Comparison of ENCODE assay signal across 17 cellular contexts in the genomic region with DNA sequence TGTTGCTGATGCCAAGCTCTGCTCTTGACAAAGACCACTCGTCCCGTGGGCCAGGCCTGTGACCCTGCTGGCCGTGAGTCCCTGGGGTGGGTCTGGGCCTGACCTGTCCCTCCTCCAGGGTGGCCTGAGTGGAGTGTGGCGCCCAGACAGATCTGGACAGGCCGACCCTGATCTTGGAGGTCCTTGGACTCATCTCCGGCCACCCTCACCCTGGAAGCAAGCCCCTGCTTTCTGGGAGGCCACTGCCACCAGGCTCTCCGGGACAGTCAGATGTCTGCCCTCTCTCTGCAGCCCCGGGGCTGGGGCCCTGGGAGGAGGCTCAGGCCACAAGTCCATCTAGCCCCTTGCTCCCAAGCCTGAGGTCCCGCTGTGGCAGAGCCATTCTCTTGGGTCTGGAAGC. TPM values are rescaled to one million over a fixed set of nuclear protein-coding genes. Genes with fewer than 3 reads are reported as not detected.
DNase-seq lines count a peak whose midpoint lies in the region; ATAC-seq, FAIRE-seq and TF ChIP-seq lines count a peak whose summit lies in the region.
"Had no signal": no experiment of that assay in that cellular context is flagged by ENCODE, and none has a peak within 500 bp of the region (broad histone marks: within the 10 kb centered on the region; RNA-seq: fewer than 3 reads in every experiment).

No MANE protein-coding gene starts in this region.

- peak overlapping the region; percentile 16 for H2AK9ac ChIP-seq in IMR-90 (replicated peaks; ENCODE audit: low read depth, low read length, poor library complexity)

- H3K27me3 ChIP-seq in H7 (ENCODE audit: control insufficient read depth, insufficient read depth, low read length): peaks cover 2% of the 10 kb centered on the region; the same call in 1 of the 2 replicates
- peaks cover 43% of the 10 kb centered on the region for H3K27me3 ChIP-seq in IMR-90 (ENCODE audit: control insufficient read depth, insufficient read depth, low read length)
- peaks cover 0 to 4% (median 3%) of the 10 kb centered on the region in 4 experiments; a peak in 4 of 7 replicates for H3K27me3 ChIP-seq in H1 (replicated peaks in 1 of 4; ENCODE audit: control insufficient read depth in 3 of 4, extremely low read depth in 1 of 4, insufficient read depth in 3 of 4, low read length in 3 of 4)
- peaks cover 2 to 67% (median 14%) of the 10 kb centered on the region in 3 experiments for H3K27me3 ChIP-seq in neuronal stem cell (ENCODE audit: control insufficient read depth in 3 of 3, insufficient read depth in 3 of 3, low read depth in 1 of 3, low read length in 3 of 3)
- H3K27me3 ChIP-seq: BLaER1 treated with 17β-estradiol and CSF1 and Interleukin-3, amounts not matched to agents 10 nM and 100 nM had no signal

- H4K91ac ChIP-seq in IMR-90 (ENCODE audit: insufficient read depth, low read depth, low read length): no peak overlapping the region
- H4K91ac ChIP-seq in H1 (replicated peaks; ENCODE audit: insufficient read length, low read length): no peak overlapping the region
- no peak overlapping the region for H4K91ac ChIP-seq in neuronal stem cell (ENCODE audit: low read depth, low read length, poor library complexity)

- H3K9me3 ChIP-seq in IMR-90 (ENCODE audit: control insufficient read depth, insufficient read depth, low read length) (0 out of 2 replicates have a peak, but pooled peaks cover under 1% of the 10 kb centered on the region), H1 (ENCODE audit: insufficient read depth in 2 of 2, low read depth in 1 of 2, low read length in 1 of 2) (no peaks in the 10 kb centered on the region), neuronal stem cell (replicated peaks in 1 of 2; ENCODE audit: control insufficient read depth in 2 of 2, insufficient read depth in 1 of 2, low read depth in 1 of 2, low read length in 2 of 2) (peaks cover 0 to 4% of the 10 kb centered on the region in 2 donors)
- H3K9me3 ChIP-seq: BLaER1 treated with 17β-estradiol and CSF1 and Interleukin-3, amounts not matched to agents 10 nM and 100 nM had no signal

- H2BK20ac ChIP-seq in IMR-90 (ENCODE audit: low read depth, low read length): no peak overlapping the region
- H2BK20ac ChIP-seq in H1 (ENCODE audit: low read length): peak overlapping the region; percentile 75

- no peak for ATAC-seq in IMR-90 (ENCODE audit: low read depth)
- ATAC-seq: CD8-positive, alpha-beta T cell; HepG2 had no signal

- H3K79me2 ChIP-seq in H1 (ENCODE audit: control insufficient read depth in 1 of 2, insufficient read depth in 2 of 2, low read length in 2 of 2): no peaks in the 10 kb centered on the region

- FAIRE-seq in H1 (lab: Jason Lieb, UNC): no peak
- FAIRE-seq: GM12891, H54, HepG2 had no signal

- dilution Hi-C loops in IMR-90 (cut with HindIII; ENCODE audit: low sequenced_read_pairs, unreplicated experiment): no loop called here

- H3K18ac ChIP-seq in IMR-90 (ENCODE audit: low read depth, low read length): no peak overlapping the region
- H3K18ac ChIP-seq in H1 (ENCODE audit: extremely low read depth, low read length): no peak overlapping the region; the same call in 1 of the 2 replicates
- peak overlapping the region; percentile 27 for H3K18ac ChIP-seq in neuronal stem cell (ENCODE audit: low read length)

- H3K9ac ChIP-seq in IMR-90 (ENCODE audit: low read depth, low read length): no peak overlapping the region
- no peak overlapping the region for H3K9ac ChIP-seq in H1 (replicated peaks in 1 of 4; ENCODE audit: extremely low read depth in 1 of 4, low read depth in 3 of 4, low read length in 3 of 4)
- no peak overlapping the region for H3K9ac ChIP-seq in neuronal stem cell (ENCODE audit: low read depth, low read length, poor library complexity)
- H3K9ac ChIP-seq: BLaER1 treated with 17β-estradiol and CSF1 and Interleukin-3, amounts not matched to agents 10 nM and 100 nM; GM23248 had no signal

- H2BK12ac ChIP-seq in H1 (ENCODE audit: low read depth, low read length): peak overlapping the region; percentile 89; the same call in 1 of the 2 replicates
- H2BK12ac ChIP-seq in neuronal stem cell (ENCODE audit: low read length): peak overlapping the region; percentile 35

- H3K4ac ChIP-seq in IMR-90 (ENCODE audit: low read depth, low read length): no peak overlapping the region
- H3K4ac ChIP-seq in H1 (replicated peaks; ENCODE audit: insufficient read length, low read depth, low read length): peak overlapping the region; percentile 19
- no peak overlapping the region for H3K4ac ChIP-seq in neuronal stem cell (ENCODE audit: low read length)

- H3K56ac ChIP-seq in IMR-90 (ENCODE audit: extremely low read depth, insufficient read depth, low read length) (no peak overlapping the region), H1 (replicated peaks; ENCODE audit: insufficient read length, low read depth, low read length) (no peak overlapping the region)

- no peak for TF ChIP-seq EP300 in H1 (IDR thresholded peaks at IDR 0.05; ENCODE audit: borderline replicate concordance in 1 of 2, low read depth in 2 of 2, low read length in 2 of 2)

- WGBS in IMR-90 (ENCODE audit: extremely low coverage in 2 of 2, insufficient read length in 1 of 2), 2 experiments: 66% methylated on average over 4 of the region's 9 CpGs; no CpG with 5 or more reads in 1 of the 2 experiments
- WGBS in H1 (ENCODE audit: extremely low coverage in 1 of 2, insufficient coverage in 1 of 2, insufficient read length in 1 of 2, insufficient replicate concordance in 2 of 2, low coverage in 1 of 2, low lambda C conversion rate in 2 of 2, missing lambda C conversion rate in 1 of 2), 2 experiments: 93% methylated on average over 9 of the region's 9 CpGs; no CpG with 5 or more reads in 1 of the 2 experiments
- no CpG with 5 or more reads among the region's 9 CpGs for WGBS in neuronal stem cell (ENCODE audit: extremely low coverage in 2 of 2, insufficient read length in 2 of 2, insufficient replicate concordance in 1 of 2), 2 donors

- H3K4me1 ChIP-seq in IMR-90 (ENCODE audit: control insufficient read depth, insufficient read depth, low read length) (no peaks in the 10 kb centered on the region), H1 (replicated peaks in 1 of 4; ENCODE audit: control insufficient read depth in 3 of 4, insufficient read depth in 4 of 4, low read length in 3 of 4) (peaks cover 0 to 29% (median 24%) of the 10 kb centered on the region in 4 experiments; a peak in 6 of 7 replicates), neuronal stem cell (ENCODE audit: control insufficient read depth in 2 of 2, insufficient read depth in 1 of 2, low read depth in 1 of 2, low read length in 2 of 2) (peaks cover 17 to 21% of the 10 kb centered on the region in 2 donors)

- no peak overlapping the region for H4K5ac ChIP-seq in IMR-90 (ENCODE audit: low read depth, low read length)
- no peak overlapping the region for H4K5ac ChIP-seq in H1 (ENCODE audit: insufficient read length, low read depth, low read length)

- H2BK120ac ChIP-seq in IMR-90 (ENCODE audit: low read depth, low read length) (no peak overlapping the region), H1 (replicated peaks; ENCODE audit: low read depth, low read length) (no peak overlapping the region), neuronal stem cell (ENCODE audit: low read depth, low read length) (no peak overlapping the region)

- H3K27ac ChIP-seq in IMR-90 (ENCODE audit: insufficient read depth, low read length) (no peak overlapping the region), H1 (ENCODE audit: low read depth, low read length) (no peak overlapping the region), neuronal stem cell (replicated peaks; ENCODE audit: low read length) (no peak overlapping the region)
- H3K27ac ChIP-seq: BLaER1 treated with 17β-estradiol and CSF1 and Interleukin-3, amounts not matched to agents 10 nM and 100 nM; GM23248 had no signal

- POLR2A ChIA-PET in IMR-90 (lab: Charles Lee; ENCODE audit: unreplicated experiment): no interaction called here
- POLR2A ChIA-PET in H1 (lab: Charles Lee; ENCODE audit: partially characterized antibody): interaction anchor here (0.6 kb wide), 1 partner anchor 36 kb away, joined by 4 read pairs; no protein-coding TSS in a partner anchor

- H3K79me1 ChIP-seq in IMR-90 (ENCODE audit: low read depth in 1 of 2, low read length in 2 of 2) (no peaks in the 10 kb centered on the region), H1 (ENCODE audit: low read depth, low read length) (no peaks in the 10 kb centered on the region), neuronal stem cell (ENCODE audit: low read depth, low read length) (peaks cover 1% of the 10 kb centered on the region)

- no peak overlapping the region for H2BK5ac ChIP-seq in IMR-90 (ENCODE audit: low read depth, low read length, poor library complexity, severe bottlenecking)
- 0 out of 2 replicates have a peak overlapping the region, but pooled peaks have one; percentile 19 for H2BK5ac ChIP-seq in H1 (ENCODE audit: low read depth, low read length)
- no peak overlapping the region for H2BK5ac ChIP-seq in neuronal stem cell (ENCODE audit: low read length)

- intact Hi-C loops in IMR-90 (cut with micrococcal nuclease): no loop called here

- H4K8ac ChIP-seq in IMR-90 (ENCODE audit: low read depth in 2 of 2, low read length in 2 of 2): no peak overlapping the region
- peak overlapping the region; percentile 22; the same call in 1 of the 2 replicates for H4K8ac ChIP-seq in H1 (ENCODE audit: extremely low read depth, insufficient read depth, low read length)
- no peak overlapping the region for H4K8ac ChIP-seq in neuronal stem cell (ENCODE audit: low read depth, low read length)

- H2BK15ac ChIP-seq in IMR-90 (ENCODE audit: low read depth, low read length) (no peak overlapping the region), H1 (ENCODE audit: low read length) (peak overlapping the region; percentile 95; the same call in 1 of the 2 replicates), neuronal stem cell (ENCODE audit: low read length) (peak overlapping the region; percentile 28)

- H3K36me3 ChIP-seq in H7 (replicated peaks; ENCODE audit: control insufficient read depth, insufficient read depth, low read length): no peaks in the 10 kb centered on the region
- no peaks in the 10 kb centered on the region for H3K36me3 ChIP-seq in IMR-90 (ENCODE audit: control insufficient read depth, insufficient read depth, low read length)
- H3K36me3 ChIP-seq in H1 (ENCODE audit: control insufficient read depth in 2 of 4, insufficient read depth in 4 of 4, low read length in 3 of 4): no peaks in the 10 kb centered on the region
- H3K36me3 ChIP-seq in neuronal stem cell (replicated peaks in 1 of 2; ENCODE audit: control insufficient read depth in 2 of 2, insufficient read depth in 2 of 2, low read length in 2 of 2): no peaks in the 10 kb centered on the region
- H3K36me3 ChIP-seq: BLaER1 treated with 17β-estradiol and CSF1 and Interleukin-3, amounts not matched to agents 10 nM and 100 nM had no signal

- peak; percentile 55 for DNase-seq in H7
- no peak for DNase-seq in IMR-90
- DNase-seq in H1 (ENCODE audit: low read depth in 1 of 2, low spot score in 2 of 2): peak in 1 of 2 experiments; percentile 42
- DNase-seq in neuronal stem cell (ENCODE audit: low spot score): no peak
- no peak for DNase-seq in germinal center (ENCODE audit: low spot score)
- no peak for DNase-seq in DMS53 (lab: John Stamatoyannopoulos, UW)
- DNase-seq: Calu3; CD8-positive, alpha-beta T cell; DND-41; EL; GM23248 had no signal

- H4K20me1 ChIP-seq in IMR-90 (ENCODE audit: insufficient read depth, low read length) (no peaks in the 10 kb centered on the region), H1 (replicated peaks in 1 of 2; ENCODE audit: control insufficient read depth in 1 of 2, insufficient read depth in 2 of 2, low read length in 2 of 2) (no peaks in the 10 kb centered on the region)

- H3K14ac ChIP-seq in IMR-90 (replicated peaks; ENCODE audit: low read depth, low read length): no peak overlapping the region
- no peak overlapping the region for H3K14ac ChIP-seq in H1 (ENCODE audit: insufficient read length)
- H3K14ac ChIP-seq in neuronal stem cell (ENCODE audit: low read length): no peak overlapping the region

- H3K4me2 ChIP-seq in IMR-90 (ENCODE audit: low read depth, low read length) (no peak overlapping the region), H1 (ENCODE audit: insufficient read depth in 1 of 2, low read depth in 2 of 2, low read length in 2 of 2) (no peak overlapping the region), neuronal stem cell (ENCODE audit: insufficient read depth, low read length, poor library complexity, severe bottlenecking) (no peak overlapping the region)
- H3K4me2 ChIP-seq: BLaER1 treated with 17β-estradiol and CSF1 and Interleukin-3, amounts not matched to agents 10 nM and 100 nM had no signal

- H2AFZ ChIP-seq in IMR-90 (replicated peaks; ENCODE audit: low read length, poor library complexity): no peak overlapping the region
- H2AFZ ChIP-seq in H1 (ENCODE audit: low read length): no peak overlapping the region
- H2AFZ ChIP-seq in neuronal stem cell (ENCODE audit: low read length): no peak overlapping the region
- H2AFZ ChIP-seq: GM23248 had no signal

- no TSS peak for BruUV-seq in IMR-90 (replicated peaks; lab: Mats Ljungman, UMichigan)

- no peak overlapping the region for H2AK5ac ChIP-seq in IMR-90 (ENCODE audit: low read depth, low read length)
- peak overlapping the region; percentile 93; the same call in 1 of the 2 replicates for H2AK5ac ChIP-seq in H1 (ENCODE audit: low read depth, low read length)
- H2AK5ac ChIP-seq in neuronal stem cell (ENCODE audit: low read depth, low read length): peak overlapping the region; percentile 78

- H3K23ac ChIP-seq in IMR-90 (ENCODE audit: low read depth, low read length) (no peak overlapping the region), H1 (ENCODE audit: insufficient read length) (no peak overlapping the region), neuronal stem cell (ENCODE audit: low read depth, low read length, poor library complexity) (peak overlapping the region; percentile 37)

- H3K23me2 ChIP-seq in H1 (ENCODE audit: low read depth, low read length): peaks cover 7% of the 10 kb centered on the region

- in situ Hi-C loops in IMR-90 (cut with MboI; ENCODE audit: low sequenced_read_pairs): no loop called here

- TF ChIP-seq RAD21 in IMR-90 (IDR thresholded peaks at IDR 0.05; ENCODE audit: low read length): no peak
- TF ChIP-seq RAD21 in H1 (IDR thresholded peaks at IDR 0.05 in 1 of 2, conservative IDR thresholded peaks at IDR 0.05 in 1 of 2; ENCODE audit: low read depth in 2 of 2, low read length in 2 of 2): no peak

- TF ChIP-seq POLR2A in IMR-90 (IDR thresholded peaks at IDR 0.05; ENCODE audit: low read depth, low read length) (no peak), H1 (IDR thresholded peaks at IDR 0.05; ENCODE audit: control extremely low read depth in 1 of 2, low read depth in 2 of 2, low read length in 2 of 2) (no peak)

- CTCF ChIA-PET in IMR-90 (lab: Yijun Ruan, JAX): no interaction called here
- CTCF ChIA-PET in H1 (lab: Charles Lee; ENCODE audit: partially characterized antibody): interaction anchor here (0.7 to 1.7 kb wide), 4 partner anchors 10 to 67 kb away, joined by 3 to 4 read pairs (median 3); no protein-coding TSS in a partner anchor

- TF ChIP-seq CTCF in IMR-90 (conservative IDR thresholded peaks at IDR 0.05; ENCODE audit: low read depth, low read length) (no peak), H1 (IDR thresholded peaks at IDR 0.05; ENCODE audit: control extremely low read depth in 1 of 3, insufficient read depth in 1 of 3, low read depth in 1 of 3, low read length in 3 of 3) (no peak)

- no peak overlapping the region for H3K4me3 ChIP-seq in H7 (ENCODE audit: insufficient read depth, low read depth, low read length)
- no peak overlapping the region for H3K4me3 ChIP-seq in IMR-90 (ENCODE audit: insufficient read depth, low read depth, low read length)
- H3K4me3 ChIP-seq in H1 (ENCODE audit: extremely low read depth in 1 of 4, insufficient read depth in 2 of 4, low read depth in 3 of 4, low read length in 4 of 4): no peak overlapping the region
- H3K4me3 ChIP-seq in neuronal stem cell (ENCODE audit: low read length in 2 of 2): peak overlapping the region in 1 of 2 donors; percentile 39
- H3K4me3 ChIP-seq: BLaER1 treated with 17β-estradiol and CSF1 and Interleukin-3, amounts not matched to agents 10 nM and 100 nM; GM23248 had no signal

- no peaks in the 10 kb centered on the region for H3K9me1 ChIP-seq in IMR-90 (ENCODE audit: insufficient read depth, low read length)

RNA-seq across cellular contexts. Expression of a gene that starts 31.2 kb away (rescaled TPM):
- total RNA-seq in H7 (2014; rRNA removed; shearing (Covaris generic)): 50.7 and 66.1 TPM in 2 replicates
- total RNA-seq in IMR-90 (2012; rRNA removed): 12.5 and 14.0 TPM in 2 replicates
- polyA plus RNA-seq in IMR-90 (2012; rRNA removed) (17.5 and 18.6 TPM in 2 replicates), H1 (2011; rRNA removed) (22.3 and 36.1 TPM in 2 replicates)
- polyA plus RNA-seq in IMR-90 (2012; cell fraction: cytosol; rRNA removed): 29.9 and 32.6 TPM in 2 replicates
- polyA plus RNA-seq in IMR-90 (2012; cell fraction: nucleus; rRNA removed; ENCODE audit: low replicate concordance): 12.4 and 30.2 TPM in 2 replicates
- total RNA-seq in H1 (2021; fragmentation: NEBNext Ultra II Directional; extraction: Animal tissue kit (Norgen Biotek cat#: 25700)): 34.9 and 35.3 TPM in 2 replicates
- 29.7 TPM for polyA plus RNA-seq in H1 (2011; cell fraction: cytosol; rRNA removed)
- polyA plus RNA-seq in H1 (2011; cell fraction: nucleus; rRNA removed): 51.9 TPM
- polyA plus RNA-seq in H1 (2012, experiment 1 of 2): 27.3 to 39.7 TPM (median 36.4 TPM) in 4 replicates
- polyA plus RNA-seq in H1 (2012, experiment 2 of 2): 42.5 TPM
- 22.7 TPM for polyA plus RNA-seq in H1 (2013, experiment 1 of 2)
- polyA plus RNA-seq in H1 (2013, experiment 2 of 2): 22.4 TPM
- 16.0 TPM in 2 replicates for polyA minus RNA-seq in H1 (2011; rRNA and poly(A)+ RNA removed)
- polyA minus RNA-seq in H1 (2011; cell fraction: cytosol; rRNA and poly(A)+ RNA removed): 31.0 TPM
- polyA minus RNA-seq in H1 (2011; cell fraction: nucleus; rRNA and poly(A)+ RNA removed): 33.8 TPM
- polyA plus RNA-seq in neuronal stem cell (2013, experiment 1 of 2): 23.6 TPM
- 22.7 TPM for polyA plus RNA-seq in neuronal stem cell (2013, experiment 2 of 2)

RNA-seq across cellular contexts. Expression of a gene that starts 54.8 kb away (rescaled TPM):
- total RNA-seq in H7 (2014; rRNA removed; shearing (Covaris generic)): 16.6 and 19.3 TPM in 2 replicates
- total RNA-seq in IMR-90 (2012; rRNA removed): 7.9 and 11.1 TPM in 2 replicates
- polyA plus RNA-seq in IMR-90 (2012; rRNA removed): 19.0 and 21.2 TPM in 2 replicates
- 16.0 and 22.9 TPM in 2 replicates for polyA plus RNA-seq in IMR-90 (2012; cell fraction: cytosol; rRNA removed)
- 27.3 and 39.1 TPM in 2 replicates for polyA plus RNA-seq in IMR-90 (2012; cell fraction: nucleus; rRNA removed; ENCODE audit: low replicate concordance)
- total RNA-seq in H1 (2021; fragmentation: NEBNext Ultra II Directional; extraction: Animal tissue kit (Norgen Biotek cat#: 25700)): 13.6 and 14.0 TPM in 2 replicates
- 8.3 and 14.9 TPM in 2 replicates for polyA plus RNA-seq in H1 (2011; rRNA removed)
- polyA plus RNA-seq in H1 (2011; cell fraction: cytosol; rRNA removed): 10.8 TPM
- polyA plus RNA-seq in H1 (2011; cell fraction: nucleus; rRNA removed): 16.7 TPM
- polyA plus RNA-seq in H1 (2012, experiment 1 of 2): 6.6 to 9.5 TPM (median 8.4 TPM) in 4 replicates
- 5.6 TPM for polyA plus RNA-seq in H1 (2012, experiment 2 of 2)
- polyA plus RNA-seq in H1 (2013, experiment 1 of 2): 6.3 TPM
- polyA plus RNA-seq in H1 (2013, experiment 2 of 2): 6.3 TPM
- polyA minus RNA-seq in H1 (2011; rRNA and poly(A)+ RNA removed): 6.4 and 8.3 TPM in 2 replicates
- polyA minus RNA-seq in H1 (2011; cell fraction: cytosol; rRNA and poly(A)+ RNA removed): 12.7 TPM
- 10.0 TPM for polyA minus RNA-seq in H1 (2011; cell fraction: nucleus; rRNA and poly(A)+ RNA removed)
- polyA plus RNA-seq in neuronal stem cell (2013, experiment 1 of 2): 4.9 TPM
- 5.0 TPM for polyA plus RNA-seq in neuronal stem cell (2013, experiment 2 of 2)

RNA-seq across cellular contexts. Expression of a gene that starts 55.1 kb away (rescaled TPM):
- 0.07 TPM in 1 of 2 replicates, not detected in the other for total RNA-seq in H7 (2014; rRNA removed; shearing (Covaris generic))
- total RNA-seq in IMR-90 (2012; rRNA removed): not detected in 2 replicates
- polyA plus RNA-seq in IMR-90 (2012; rRNA removed): not detected in 2 replicates
- polyA plus RNA-seq in IMR-90 (2012; cell fraction: cytosol; rRNA removed): not detected in 2 replicates
- 0.02 TPM in 1 of 2 replicates, not detected in the other for polyA plus RNA-seq in IMR-90 (2012; cell fraction: nucleus; rRNA removed; ENCODE audit: low replicate concordance)
- not detected in 2 replicates for total RNA-seq in H1 (2021; fragmentation: NEBNext Ultra II Directional; extraction: Animal tissue kit (Norgen Biotek cat#: 25700))
- polyA plus RNA-seq in H1 (2011; rRNA removed): 0.02 and 0.03 TPM in 2 replicates
- not detected for polyA plus RNA-seq in H1 (2011; cell fraction: cytosol; rRNA removed)
- polyA plus RNA-seq in H1 (2011; cell fraction: nucleus; rRNA removed): 0.20 TPM
- not detected in 4 replicates for polyA plus RNA-seq in H1 (2012, experiment 1 of 2)
- polyA plus RNA-seq in H1 (2012, experiment 2 of 2): not detected
- not detected for polyA plus RNA-seq in H1 (2013, experiment 1 of 2)
- 0.02 TPM for polyA plus RNA-seq in H1 (2013, experiment 2 of 2)
- polyA minus RNA-seq in H1 (2011; rRNA and poly(A)+ RNA removed): not detected in 2 replicates
- polyA minus RNA-seq in H1 (2011; cell fraction: cytosol; rRNA and poly(A)+ RNA removed): not detected
- 0.30 TPM for polyA minus RNA-seq in H1 (2011; cell fraction: nucleus; rRNA and poly(A)+ RNA removed)
- not detected for polyA plus RNA-seq in neuronal stem cell (2013, experiment 1 of 2)
- polyA plus RNA-seq in neuronal stem cell (2013, experiment 2 of 2): not detected
- total RNA-seq: A172, Calu3, G401, GM23248, HepG2 had no signal
- polyA plus RNA-seq: GM23248, HepG2 had no signal
